In genomic region chr6:98834060-98835031, GRCh38 we compare ENCODE assay signal across 8 cellular contexts.
DNase-seq lines count a peak whose midpoint lies in the region; ATAC-seq and TF ChIP-seq lines count a peak whose summit lies in the region.

Gene POU3F2, plus strand, starts transcription at chr6:98834574. Its CDS starts 300 bp downstream, at chr6:98834874.

- no peak for TF ChIP-seq CTCF in GM13976 (IDR thresholded peaks at IDR 0.05; ENCODE audit: borderline replicate concordance, control extremely low read depth, extremely low read depth, insufficient read depth, missing control alignments)
- TF ChIP-seq CTCF in brain microvascular endothelial cell (IDR thresholded peaks at IDR 0.05; ENCODE audit: low read depth, low read length, missing control alignments), result no peak

- in situ Hi-C loops in GM13976 (cut with MboI; ENCODE audit: low sequenced_read_pairs, unreplicated experiment) (loop anchor here (25.0 kb wide), 2 partner anchors 278 to 1322 kb away; no protein-coding TSS in a partner anchor), brain microvascular endothelial cell (cut with HindIII; ENCODE audit: low pct_ligation_motif_present, low sequenced_read_pairs) (no loop called here)

- H3K27me3 ChIP-seq in brain microvascular endothelial cell (replicated peaks) (peaks cover 80% of the 10 kb centered on the region), iPS-20b (ENCODE audit: insufficient read depth, low read length) (peaks cover 92% of the 10 kb centered on the region)

- H3K9me3 ChIP-seq in iPS-20b (ENCODE audit: insufficient read depth, low read depth, low read length), result peaks cover 5% of the 10 kb centered on the region; the same call in 1 of the 2 replicates

- peak within 1 kb of the TSS; percentile 53 for H3K4me3 ChIP-seq in brain microvascular endothelial cell (ENCODE audit: low read depth, low read length)
- H3K4me3 ChIP-seq in iPS-20b (ENCODE audit: low read length), result peak within 1 kb of the TSS; percentile 64
- H3K4me3 ChIP-seq in skeletal muscle cell (ENCODE audit: low read depth, low read length), result peak within 1 kb of the TSS; percentile 46

- H3K4me1 ChIP-seq in iPS-20b (ENCODE audit: insufficient read depth, low read length), result peaks cover 17% of the 10 kb centered on the region

- ATAC-seq in HG02840 (IDR thresholded peaks at IDR 0.05; ENCODE audit: low FRiP score, unreplicated experiment), result peak; percentile 70

- DNase-seq in GM13976 (ENCODE audit: low spot score) (peak; percentile 89), NCI-H1436 (lab: John Stamatoyannopoulos, UW) (peak; percentile 99), T-helper 22 cell (ENCODE audit: low read depth) (peak; percentile 54), brain microvascular endothelial cell (peak; percentile 41), skeletal muscle cell (ENCODE audit: low read depth) (peak; percentile 31), cerebellar nuclear complex (lab: John Stamatoyannopoulos, UW) (no peak)

- no peak within 1 kb of the TSS; the same call in 1 of the 2 replicates for H3K9ac ChIP-seq in iPS-20b (ENCODE audit: low read depth, low read length)

- H3K36me3 ChIP-seq in brain microvascular endothelial cell (replicated peaks), result no peaks in the 10 kb centered on the region
- H3K36me3 ChIP-seq in iPS-20b (ENCODE audit: insufficient read depth, low read depth, low read length), result no peaks in the 10 kb centered on the region

- no peak within 1 kb of the TSS for H3K27ac ChIP-seq in brain microvascular endothelial cell
- no peak within 1 kb of the TSS for H3K27ac ChIP-seq in iPS-20b (ENCODE audit: low read length)

Comparison
In these comparisons a context has a peak if more than half of its experiments do, and no peak if none do; other contexts are left out.
1. DNase-seq: peak in GM13976 (single experiment), NCI-H1436 (single experiment), T-helper 22 cell (single experiment), brain microvascular endothelial cell (single experiment) and skeletal muscle cell (single experiment); none in cerebellar nuclear complex (0 of 2).
2. Peak in every context shown above with its lines, with median percentiles within 50 percentile points of each other: H3K4me3 ChIP-seq.